Comparison of ENCODE assay signal across 11 cellular contexts in the genomic region with DNA sequence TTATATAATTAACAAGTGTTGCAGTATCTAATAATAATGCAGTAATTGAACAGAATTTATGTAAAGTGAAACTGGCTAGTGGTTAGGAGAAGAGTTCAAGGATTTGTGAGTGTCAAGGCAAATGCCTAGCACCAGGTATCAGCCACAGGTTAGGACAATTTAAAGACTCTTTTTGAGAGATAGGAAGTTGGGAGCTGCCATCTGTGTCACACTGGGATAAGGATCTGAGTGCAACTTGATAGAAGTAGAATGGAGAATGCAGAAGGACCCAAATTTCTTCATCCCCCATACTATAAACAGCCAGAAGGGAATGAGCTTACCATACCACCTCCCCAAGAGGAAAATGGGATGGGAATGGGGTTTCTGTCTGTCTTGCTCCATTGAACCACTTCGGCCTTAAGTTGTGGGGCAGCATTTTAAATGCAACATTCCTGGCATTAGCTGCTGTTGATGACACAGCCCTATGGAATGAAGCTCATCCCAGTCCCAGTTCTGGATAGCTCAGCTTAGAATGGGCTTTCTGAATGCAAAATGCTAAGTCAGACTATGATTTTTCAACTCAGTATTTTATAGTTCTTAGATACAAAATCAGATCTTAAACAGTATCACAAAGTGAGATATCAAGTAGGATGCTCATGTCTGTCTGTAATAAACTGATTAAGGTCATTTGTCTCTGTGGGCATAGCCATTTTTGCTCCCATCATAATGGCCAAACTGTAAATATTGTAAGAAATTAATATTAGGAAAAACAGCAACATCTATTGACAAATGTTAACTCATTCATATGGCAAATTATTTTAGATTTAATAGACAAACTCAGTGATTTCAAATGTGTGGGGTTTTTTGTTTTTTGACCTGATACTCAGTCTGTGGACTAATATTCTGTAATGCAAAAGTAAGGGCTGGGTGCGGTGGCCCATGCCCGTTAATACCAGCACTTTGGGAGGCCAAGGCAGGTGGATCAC. TPM values are rescaled to one million over a fixed set of nuclear protein-coding genes. Genes with fewer than 3 reads are reported as not detected.
DNase-seq lines count a peak whose midpoint lies in the region; ATAC-seq and TF ChIP-seq lines count a peak whose summit lies in the region.
"Had no signal": no experiment of that assay in that cellular context is flagged by ENCODE, and none has a peak within 500 bp of the region (broad histone marks: within the 10 kb centered on the region; RNA-seq: fewer than 3 reads in every experiment).

No MANE protein-coding gene starts in this region.

- no peak overlapping the region for H3K27ac ChIP-seq in adrenal gland
- no peak overlapping the region for H3K27ac ChIP-seq in hepatocyte
- H3K27ac ChIP-seq: C4-2B had no signal

- no peaks in the 10 kb centered on the region for H3K4me1 Mint-ChIP-seq in activated CD4-positive, alpha-beta T cell treated with anti-CD3 and anti-CD28 coated beads for 36 hours

- no peaks in the 10 kb centered on the region for H3K27me3 Mint-ChIP-seq in activated CD4-positive, alpha-beta T cell treated with anti-CD3 and anti-CD28 coated beads for 36 hours

- no peak for TF ChIP-seq POLR2A in adrenal gland (IDR thresholded peaks at IDR 0.05)

- H3K36me3 Mint-ChIP-seq in activated CD4-positive, alpha-beta T cell treated with anti-CD3 and anti-CD28 coated beads for 36 hours (ENCODE audit: low read depth) = peaks cover 12% of the 10 kb centered on the region

- H3K4me3 Mint-ChIP-seq in activated CD4-positive, alpha-beta T cell treated with anti-CD3 and anti-CD28 coated beads for 36 hours = no peak overlapping the region

- in situ Hi-C loops in ACHN (cut with HindIII; ENCODE audit: low pct_ligation_motif_present, low pct_unique_long_range_greater_than_20kb, low sequenced_read_pairs) = no loop called here

- POLR2A ChIA-PET in activated CD4-positive, alpha-beta T cell treated with anti-CD3 and anti-CD28 coated beads for 36 hours (lab: Charles Lee) = no interaction called here

- H2AFZ ChIP-seq in hepatocyte = no peak overlapping the region

- CTCF ChIA-PET in activated CD4-positive, alpha-beta T cell treated with anti-CD3 and anti-CD28 coated beads for 36 hours (lab: Charles Lee) = no interaction called here

- H3K9me3 Mint-ChIP-seq in activated CD4-positive, alpha-beta T cell treated with anti-CD3 and anti-CD28 coated beads for 36 hours (ENCODE audit: low read depth) = no peaks in the 10 kb centered on the region

- no peaks in the 10 kb centered on the region for H3K9me3 ChIP-seq in adrenal gland (replicated peaks in 1 of 3)
- no peaks in the 10 kb centered on the region for H3K9me3 ChIP-seq in hepatocyte (ENCODE audit: low read depth)

- intact Hi-C loops in adrenal gland (cut with DNase I) = no loop called here
- intact Hi-C loops in activated CD4-positive, alpha-beta T cell treated with anti-CD3 and anti-CD28 coated beads for 36 hours (cut with DNase I, micrococcal nuclease) = no loop called here

- 73 to 78% (median 75%) methylated on average over 3 of the region's 3 CpGs for WGBS in adrenal gland, 4 donors
- 76% methylated on average over 3 of the region's 3 CpGs for WGBS in hepatocyte (ENCODE audit: low lambda C conversion rate, missing lambda C conversion rate)

- H3K27me3 ChIP-seq in adrenal gland (no peaks in the 10 kb centered on the region), hepatocyte (no peaks in the 10 kb centered on the region)

- H3K27ac Mint-ChIP-seq in activated CD4-positive, alpha-beta T cell treated with anti-CD3 and anti-CD28 coated beads for 36 hours = no peak overlapping the region

- no peaks in the 10 kb centered on the region for H4K20me1 ChIP-seq in hepatocyte (ENCODE audit: insufficient read depth, poor library complexity, severe bottlenecking)

- H3K79me2 ChIP-seq in hepatocyte = no peaks in the 10 kb centered on the region

- H3K4me3 ChIP-seq in adrenal gland (no peak overlapping the region), hepatocyte (no peak overlapping the region)

- DNase-seq in ACHN = peak; percentile 94
- peak; percentile 39 for DNase-seq in HPDE6-E6E7 (ENCODE audit: extremely low spot score)
- peak in 4 of 7 donors; percentile 23 to 43 (median 33) for DNase-seq in adrenal gland
- DNase-seq in hepatocyte (ENCODE audit: low spot score) = peak; percentile 31
- no peak for DNase-seq in activated CD4-positive, alpha-beta T cell treated with anti-CD3 and anti-CD28 coated beads for 36 hours
- no peak for DNase-seq in activated CD4-positive, alpha-beta T cell treated with anti-CD3 and anti-CD28 coated beads for 1 hour
- DNase-seq in cerebellar nuclear complex (lab: John Stamatoyannopoulos, UW) = no peak
- DNase-seq: NCI-H345, T-helper 9 cell had no signal

- TF ChIP-seq CTCF in adrenal gland (IDR thresholded peaks at IDR 0.05) = no peak
- TF ChIP-seq CTCF in hepatocyte (IDR thresholded peaks at IDR 0.05; ENCODE audit: poor library complexity) = no peak

- H3K36me3 ChIP-seq in adrenal gland (replicated peaks in 1 of 2) (no peaks in the 10 kb centered on the region), hepatocyte (replicated peaks; ENCODE audit: insufficient read depth, low read depth) (no peaks in the 10 kb centered on the region)

- no peak for ATAC-seq in activated CD4-positive, alpha-beta T cell treated with anti-CD3 and anti-CD28 coated beads for 36 hours
- ATAC-seq in GM21423 (IDR thresholded peaks at IDR 0.05; ENCODE audit: unreplicated experiment) = no peak

- H3K4me1 ChIP-seq in adrenal gland (replicated peaks in 1 of 2) (peaks cover 0 to 15% of the 10 kb centered on the region in 2 donors), hepatocyte (ENCODE audit: insufficient read depth) (no peaks in the 10 kb centered on the region)

- H3K9me2 ChIP-seq in hepatocyte (replicated peaks; ENCODE audit: insufficient read depth) = no peaks in the 10 kb centered on the region

- H3K4me2 ChIP-seq in hepatocyte = no peak overlapping the region

RNA-seq across cellular contexts. Expression of a gene that starts 44.0 kb away (rescaled TPM):
- 10 to 100 TPM in 5 of 8 donors, 1 to 10 TPM in 3; 6.2 to 17.6 (median 11.5) TPM for total RNA-seq in adrenal gland
- 10 to 100 TPM in 1 of 3 donors, 1 to 10 TPM in 2; 1.8 to 10.3 (median 3.9) TPM for polyA plus RNA-seq in adrenal gland
- 20.5 and 26.1 TPM in 2 replicates for total RNA-seq in hepatocyte
- polyA plus RNA-seq in hepatocyte = 30.0 and 32.8 TPM in 2 replicates
- total RNA-seq in activated CD4-positive, alpha-beta T cell treated with anti-CD3 and anti-CD28 coated beads for 36 hours = 10 to 100 TPM in 1 of 2 experiments, 1 to 10 TPM in 1; 8.6 to 11.3 TPM

RNA-seq across cellular contexts. Expression of a gene that starts 47.3 kb away (rescaled TPM):
- 10 to 100 TPM; 17.6 to 60.6 (median 29.8) TPM for total RNA-seq in adrenal gland
- polyA plus RNA-seq in adrenal gland = 10 to 100 TPM in 2 of 3 donors, 1 to 10 TPM in 1; 8.8 to 55.4 (median 19.7) TPM
- total RNA-seq in hepatocyte = 30.4 and 31.4 TPM in 2 replicates
- polyA plus RNA-seq in hepatocyte = 19.9 and 24.5 TPM in 2 replicates
- total RNA-seq in activated CD4-positive, alpha-beta T cell treated with anti-CD3 and anti-CD28 coated beads for 36 hours = 10 to 100 TPM; 12.7 to 14.1 TPM

Comparison
In these comparisons a context has a peak if more than half of its experiments do, and no peak if none do; other contexts are left out.
1. DNase-seq: peak in ACHN (single experiment), HPDE6-E6E7 (single experiment), adrenal gland (4 of 7) and hepatocyte (single experiment); none in activated CD4-positive, alpha-beta T cell treated with anti-CD3 and anti-CD28 coated beads for 36 hours (single experiment), activated CD4-positive, alpha-beta T cell treated with anti-CD3 and anti-CD28 coated beads for 1 hour (single experiment) and cerebellar nuclear complex (0 of 2).